ENCODE assay signal across 11 cellular contexts in the genomic region with DNA sequence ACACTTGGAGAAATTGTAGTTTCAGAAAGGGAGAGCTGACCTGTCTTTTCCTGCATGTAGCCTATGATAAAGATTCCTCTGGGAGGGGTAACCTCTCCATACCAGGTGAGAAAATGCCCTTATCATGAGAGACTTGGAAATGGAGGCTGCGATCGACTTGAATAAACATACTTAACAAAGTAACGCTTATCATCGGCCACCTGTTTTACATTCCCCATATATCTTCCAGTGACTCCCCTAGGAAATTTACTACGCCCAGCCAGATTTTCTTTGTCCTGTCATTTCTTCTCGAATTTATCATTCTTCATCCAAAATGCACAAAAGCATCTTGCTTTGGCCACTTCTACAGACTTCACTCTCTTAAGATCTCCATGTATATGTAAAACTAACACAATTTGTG.
"Had no signal": no experiment of that assay in that cellular context is flagged by ENCODE, and none has a peak within 500 bp of the region (broad histone marks: within the 10 kb centered on the region; RNA-seq: fewer than 3 reads in every experiment).

No MANE protein-coding gene starts in this region.

- DNase-seq: activated CD4-positive, alpha-beta T cell treated with anti-CD3 and anti-CD28 coated beads, Interleukin-2, amount 10 ng/mL, durations not matched to agents 7 days and 5 days; activated CD4-positive, CD25-positive, alpha-beta regulatory T cell; esophagus squamous epithelium; glutamatergic neuron; posterior cingulate gyrus; right cardiac atrium; upper lobe of right lung had no signal

- H3K27ac Mint-ChIP-seq: activated CD4-positive, alpha-beta T cell treated with anti-CD3 and anti-CD28 coated beads, Interleukin-2, amount 10 ng/mL, durations not matched to agents 7 days and 5 days; activated naive CD4-positive, alpha-beta T cell treated with anti-CD3 and anti-CD28 coated beads, Interleukin-2, amount 50 U/mL, for 24 hours; memory B cell; stimulated activated memory B cell treated with anti-CD40 and anti-IgM and Interleukin-4, amounts not matched to agents 10 μg/mL and 1 μg/mL and 100 μg/mL, for 72 hours had no signal

- H3K27me3 ChIP-seq: esophagus squamous epithelium, upper lobe of right lung had no signal

- H3K4me1 Mint-ChIP-seq: activated CD4-positive, alpha-beta T cell treated with anti-CD3 and anti-CD28 coated beads, Interleukin-2, amount 10 ng/mL, durations not matched to agents 7 days and 5 days; activated naive CD4-positive, alpha-beta T cell treated with anti-CD3 and anti-CD28 coated beads, Interleukin-2, amount 50 U/mL, for 24 hours had no signal

- H3K36me3 ChIP-seq: esophagus squamous epithelium, upper lobe of right lung had no signal

- H3K4me3 Mint-ChIP-seq: activated CD4-positive, alpha-beta T cell treated with anti-CD3 and anti-CD28 coated beads, Interleukin-2, amount 10 ng/mL, durations not matched to agents 7 days and 5 days; activated naive CD4-positive, alpha-beta T cell treated with anti-CD3 and anti-CD28 coated beads, Interleukin-2, amount 50 U/mL, for 24 hours; memory B cell; stimulated activated memory B cell treated with anti-CD40 and anti-IgM and Interleukin-4, amounts not matched to agents 10 μg/mL and 1 μg/mL and 100 μg/mL, for 72 hours had no signal

- ATAC-seq: left lobe of liver; stimulated activated memory B cell treated with anti-CD40 and anti-IgM and Interleukin-4, amounts not matched to agents 10 μg/mL and 1 μg/mL and 100 μg/mL, for 72 hours had no signal

- H3K36me3 Mint-ChIP-seq: memory B cell; stimulated activated memory B cell treated with anti-CD40 and anti-IgM and Interleukin-4, amounts not matched to agents 10 μg/mL and 1 μg/mL and 100 μg/mL, for 72 hours had no signal

- H3K9me3 ChIP-seq: esophagus squamous epithelium, upper lobe of right lung had no signal

- H3K27me3 Mint-ChIP-seq: activated CD4-positive, alpha-beta T cell treated with anti-CD3 and anti-CD28 coated beads, Interleukin-2, amount 10 ng/mL, durations not matched to agents 7 days and 5 days; activated naive CD4-positive, alpha-beta T cell treated with anti-CD3 and anti-CD28 coated beads, Interleukin-2, amount 50 U/mL, for 24 hours had no signal

- H3K9me3 Mint-ChIP-seq: activated naive CD4-positive, alpha-beta T cell treated with anti-CD3 and anti-CD28 coated beads, Interleukin-2, amount 50 U/mL, for 24 hours; memory B cell had no signal

- H3K4me3 ChIP-seq: esophagus squamous epithelium, upper lobe of right lung had no signal
